28 cellular contexts compared by ENCODE assay signal in the genomic region with DNA sequence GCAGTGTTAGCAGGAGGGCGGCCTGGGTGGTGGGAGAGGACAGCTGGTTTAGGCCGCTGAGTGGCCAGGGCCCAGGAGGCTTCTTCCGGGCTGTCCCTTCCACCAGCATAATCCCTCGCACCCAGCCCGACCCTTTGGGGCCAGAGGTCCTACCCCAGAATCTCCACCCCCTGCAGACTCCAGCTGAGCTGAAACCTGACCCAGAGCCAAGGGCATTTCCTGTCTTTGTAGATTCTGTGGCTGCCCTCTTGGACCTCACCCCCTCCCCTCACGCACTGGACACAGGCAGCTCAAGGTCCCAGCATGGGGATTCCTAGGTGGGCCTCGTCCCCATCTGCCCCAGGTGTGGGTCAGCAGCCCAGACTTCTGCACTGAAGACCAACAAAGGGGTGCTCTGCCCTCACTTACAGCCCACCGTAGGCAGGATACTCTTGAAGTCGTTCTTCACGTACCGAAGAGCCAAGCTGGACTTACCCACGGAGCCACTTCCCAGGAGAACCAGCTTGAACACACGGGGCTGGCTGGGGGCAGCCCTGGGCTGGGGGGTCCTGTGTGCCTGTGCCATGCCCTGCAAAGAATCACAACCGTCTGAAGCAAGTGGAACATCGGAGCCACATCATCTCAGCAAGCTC. TPM values are rescaled to one million over a fixed set of nuclear protein-coding genes. Genes with fewer than 3 reads are reported as not detected.
"Had no signal": no experiment of that assay in that cellular context is flagged by ENCODE, and none has a peak within 500 bp of the region (broad histone marks: within the 10 kb centered on the region; RNA-seq: fewer than 3 reads in every experiment).

No MANE protein-coding gene starts in this region.

- H3K27ac ChIP-seq: breast epithelium, colonic mucosa, dorsolateral prefrontal cortex, esophagus muscularis mucosa, neural progenitor cell, prostate gland, suprapubic skin, tibial nerve, VCaP had no signal

- H3K4me1 Mint-ChIP-seq: activated T-helper 17 cell treated with anti-CD3 and anti-CD28 coated beads, Interleukin-2, amount 50 U/mL, for 72 hours; central memory CD8-positive, alpha-beta T cell had no signal

- H3K9ac ChIP-seq: neural progenitor cell had no signal

- H3K27ac Mint-ChIP-seq: activated naive CD8-positive, alpha-beta T cell treated with anti-CD3 and anti-CD28 coated beads for 36 hours; activated T-cell treated with anti-CD3 and anti-CD28 coated beads, Interleukin-2, amount 50 U/mL, for 24 hours; activated T-helper 17 cell treated with anti-CD3 and anti-CD28 coated beads, Interleukin-2, amount 50 U/mL, for 72 hours; effector memory CD8-positive, alpha-beta T cell; neural progenitor cell; T-helper 2 cell treated with Interferon-gamma antibody and Interleukin-4, amounts not matched to agents 5 μg/mL and 100 μg/mL, for 36 hours had no signal

- H3K9me3 Mint-ChIP-seq: activated naive CD8-positive, alpha-beta T cell treated with anti-CD3 and anti-CD28 coated beads for 36 hours; activated T-cell treated with anti-CD3 and anti-CD28 coated beads, Interleukin-2, amount 50 U/mL, for 24 hours; activated T-helper 17 cell treated with anti-CD3 and anti-CD28 coated beads, Interleukin-2, amount 50 U/mL, for 72 hours; central memory CD8-positive, alpha-beta T cell; effector memory CD8-positive, alpha-beta T cell; naive thymus-derived CD8-positive, alpha-beta T cell; T-helper 2 cell treated with Interferon-gamma antibody and Interleukin-4, amounts not matched to agents 5 μg/mL and 100 μg/mL, for 36 hours had no signal

- H3K4me3 ChIP-seq: breast epithelium, colonic mucosa, dorsolateral prefrontal cortex, esophagus muscularis mucosa, neural progenitor cell, prostate gland, stomach, suprapubic skin, tibial nerve had no signal

- ATAC-seq: activated T-helper 17 cell treated with anti-CD3 and anti-CD28 coated beads, Interleukin-2, amount 50 U/mL, for 72 hours; effector memory CD8-positive, alpha-beta T cell; naive thymus-derived CD8-positive, alpha-beta T cell had no signal

- DNase-seq: activated CD4-positive, alpha-beta T cell treated with anti-CD3 and anti-CD28 coated beads, Interleukin-2, amount 50 U/mL, for 1 hour; activated CD4-positive, CD25-positive, alpha-beta regulatory T cell treated with anti-CD3 and anti-CD28 coated beads, Interleukin-2, amount 50 U/mL, for 72 hours; activated CD8-positive, alpha-beta memory T cell treated with anti-CD3 and anti-CD28 coated beads, Interleukin-2, amount 50 U/mL, for 4 hours; activated naive CD4-positive, alpha-beta T cell treated with Interleukin-2 at 50 U/mL for 16 hours; activated naive CD8-positive, alpha-beta T cell treated with anti-CD3 and anti-CD28 coated beads for 36 hours; activated T-cell treated with anti-CD3 and anti-CD28 coated beads, Interleukin-2, amount 50 U/mL, for 24 hours; colonic mucosa; dorsolateral prefrontal cortex; effector memory CD8-positive, alpha-beta T cell; glutamatergic neuron; hippocampal formation; naive thymus-derived CD8-positive, alpha-beta T cell; stimulated activated CD4-positive, alpha-beta T cell treated with anti-CD3 and anti-CD28 coated beads, Interleukin-12 subunit alpha, Interleukin-12 subunit beta, amount 100 ng/mL, for 4 hours; stimulated activated CD4-positive, alpha-beta T cell treated with anti-CD3 and anti-CD28 coated beads, Interleukin-4, amount 100 ng/mL, for 4 hours; stomach had no signal

- H3K36me3 ChIP-seq: breast epithelium, colonic mucosa, esophagus muscularis mucosa, neural progenitor cell, prostate gland, suprapubic skin, tibial nerve had no signal

- H3K36me3 Mint-ChIP-seq: activated naive CD8-positive, alpha-beta T cell treated with anti-CD3 and anti-CD28 coated beads for 36 hours; naive thymus-derived CD8-positive, alpha-beta T cell; neural progenitor cell had no signal

- H3K27me3 ChIP-seq: breast epithelium, colonic mucosa, dorsolateral prefrontal cortex, esophagus muscularis mucosa, stomach, suprapubic skin, tibial nerve had no signal

- H3K9me3 ChIP-seq: breast epithelium, colonic mucosa, esophagus muscularis mucosa, prostate gland, stomach, suprapubic skin had no signal

- H3K27me3 Mint-ChIP-seq: activated naive CD8-positive, alpha-beta T cell treated with anti-CD3 and anti-CD28 coated beads for 36 hours; activated T-cell treated with anti-CD3 and anti-CD28 coated beads, Interleukin-2, amount 50 U/mL, for 24 hours; activated T-helper 17 cell treated with anti-CD3 and anti-CD28 coated beads, Interleukin-2, amount 50 U/mL, for 72 hours; naive thymus-derived CD8-positive, alpha-beta T cell had no signal

- H3K4me3 Mint-ChIP-seq: activated naive CD8-positive, alpha-beta T cell treated with anti-CD3 and anti-CD28 coated beads for 36 hours; activated T-cell treated with anti-CD3 and anti-CD28 coated beads, Interleukin-2, amount 50 U/mL, for 24 hours; activated T-helper 17 cell treated with anti-CD3 and anti-CD28 coated beads, Interleukin-2, amount 50 U/mL, for 72 hours; central memory CD8-positive, alpha-beta T cell; effector memory CD8-positive, alpha-beta T cell; naive thymus-derived CD8-positive, alpha-beta T cell; neural progenitor cell; T-helper 2 cell treated with Interferon-gamma antibody and Interleukin-4, amounts not matched to agents 5 μg/mL and 100 μg/mL, for 36 hours had no signal

- H3K4me1 ChIP-seq: colonic mucosa had no signal

- H3K4me2 ChIP-seq: neural progenitor cell had no signal

RNA-seq across cellular contexts. Expression of a gene that starts 4.8 kb away (rescaled TPM):
- total RNA-seq: naive thymus-derived CD8-positive, alpha-beta T cell had no signal
- polyA plus RNA-seq: naive thymus-derived CD8-positive, alpha-beta T cell had no signal

RNA-seq across cellular contexts. Expression of a gene that starts 19.3 kb away (rescaled TPM):
- total RNA-seq: activated naive CD8-positive, alpha-beta T cell treated with anti-CD3 and anti-CD28 coated beads for 36 hours; activated T-helper 17 cell treated with anti-CD3 and anti-CD28 coated beads, Interleukin-2, amount 50 U/mL, for 72 hours; breast epithelium; colonic mucosa; dorsolateral prefrontal cortex; esophagus muscularis mucosa; frontal cortex; lower leg skin; naive thymus-derived CD8-positive, alpha-beta T cell; osteocyte; prostate gland; stomach; suprapubic skin; tibial nerve had no signal
- polyA plus RNA-seq: naive thymus-derived CD8-positive, alpha-beta T cell; stomach had no signal
